ENCODE assay signal across 1 cellular context in genomic region chr6:90217621-90218496, GRCh38.
TF ChIP-seq lines count a peak whose summit lies in the region.

No MANE protein-coding gene starts in this region.

TF ChIP-seq in SK-N-SH, 30 proteins besides CTCF, POLR2A, EP300 and RAD21 (continued from another document):
- TF ChIP-seq, protein P1, sequence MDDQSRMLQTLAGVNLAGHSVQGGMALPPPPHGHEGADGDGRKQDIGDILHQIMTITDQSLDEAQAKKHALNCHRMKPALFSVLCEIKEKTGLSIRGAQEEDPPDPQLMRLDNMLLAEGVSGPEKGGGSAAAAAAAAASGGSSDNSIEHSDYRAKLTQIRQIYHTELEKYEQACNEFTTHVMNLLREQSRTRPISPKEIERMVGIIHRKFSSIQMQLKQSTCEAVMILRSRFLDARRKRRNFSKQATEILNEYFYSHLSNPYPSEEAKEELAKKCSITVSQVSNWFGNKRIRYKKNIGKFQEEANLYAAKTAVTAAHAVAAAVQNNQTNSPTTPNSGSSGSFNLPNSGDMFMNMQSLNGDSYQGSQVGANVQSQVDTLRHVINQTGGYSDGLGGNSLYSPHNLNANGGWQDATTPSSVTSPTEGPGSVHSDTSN (IDR thresholded peaks at IDR 0.05), result no peak
- TF ChIP-seq NRF1 (IDR thresholded peaks at IDR 0.05; ENCODE audit: low read depth, low read length) (no peak), TEAD4 (IDR thresholded peaks at IDR 0.05; ENCODE audit: borderline replicate concordance, insufficient read depth) (no peak), MEF2A (IDR thresholded peaks at IDR 0.05; ENCODE audit: borderline replicate concordance, low read depth) (no peak), FOXM1 (IDR thresholded peaks at IDR 0.05; ENCODE audit: low read depth) (no peak), SIN3A (IDR thresholded peaks at IDR 0.05; ENCODE audit: borderline replicate concordance, low read depth, low read length) (no peak), YY1 (IDR thresholded peaks at IDR 0.05; ENCODE audit: low read depth) (no peak)
- TF ChIP-seq, protein P2, sequence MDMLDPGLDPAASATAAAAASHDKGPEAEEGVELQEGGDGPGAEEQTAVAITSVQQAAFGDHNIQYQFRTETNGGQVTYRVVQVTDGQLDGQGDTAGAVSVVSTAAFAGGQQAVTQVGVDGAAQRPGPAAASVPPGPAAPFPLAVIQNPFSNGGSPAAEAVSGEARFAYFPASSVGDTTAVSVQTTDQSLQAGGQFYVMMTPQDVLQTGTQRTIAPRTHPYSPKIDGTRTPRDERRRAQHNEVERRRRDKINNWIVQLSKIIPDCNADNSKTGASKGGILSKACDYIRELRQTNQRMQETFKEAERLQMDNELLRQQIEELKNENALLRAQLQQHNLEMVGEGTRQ (IDR thresholded peaks at IDR 0.05; ENCODE audit: borderline replicate concordance, low read depth, low read length), result no peak
